In genomic region chr9:71269859-71270258, GRCh38 we compare ENCODE assay signal across 25 cellular contexts.
"Had no signal": no experiment of that assay in that cellular context is flagged by ENCODE, and none has a peak within 500 bp of the region (broad histone marks: within the 10 kb centered on the region; RNA-seq: fewer than 3 reads in every experiment).

No MANE protein-coding gene starts in this region.

- ATAC-seq: gastrocnemius medialis, heart left ventricle, left lobe of liver, natural killer cell, sciatic nerve had no signal

- H3K36me3 Mint-ChIP-seq: memory B cell, natural killer cell had no signal

- DNase-seq: colonic mucosa; effector CD8-positive, alpha-beta T cell; endodermal cell; gastrocnemius medialis; heart left ventricle; kidney; natural killer cell; nucleus accumbens; stimulated activated CD4-positive, alpha-beta T cell treated with anti-CD3 and anti-CD28 coated beads, Interleukin-12 subunit alpha, Interleukin-12 subunit beta, amount 100 ng/mL, for 4 hours; stimulated activated CD4-positive, alpha-beta T cell treated with anti-CD3 and anti-CD28 coated beads, Interleukin-1b, Interleukin-23, amount 100 ng/mL, for 48 hours; stimulated activated CD4-positive, alpha-beta T cell treated with anti-CD3 and anti-CD28 coated beads, Interleukin-4, amount 100 ng/mL, for 1 hour; stimulated activated CD8-positive, alpha-beta memory T cell treated with anti-CD3 and anti-CD28 coated beads, Interleukin-4, amount 100 ng/mL, for 48 hours; stimulated activated naive CD4-positive, alpha-beta T cell; stomach; thyroid gland; trophoblast cell had no signal

- H3K4me3 Mint-ChIP-seq: dendritic cell treated with granulocyte-macrophage colony-stimulating factor and Interleukin-4, amounts not matched to agents 40 ng/mL and 50 ng/mL, for 4 days; endodermal cell; memory B cell; natural killer cell had no signal

- H3K27me3 Mint-ChIP-seq: dendritic cell treated with granulocyte-macrophage colony-stimulating factor and Interleukin-4, amounts not matched to agents 40 ng/mL and 50 ng/mL, for 4 days had no signal

- H3K4me1 Mint-ChIP-seq: memory B cell, natural killer cell had no signal

- H3K9me3 Mint-ChIP-seq: dendritic cell treated with granulocyte-macrophage colony-stimulating factor and Interleukin-4, amounts not matched to agents 40 ng/mL and 50 ng/mL, for 4 days; endodermal cell; memory B cell had no signal

- H3K27ac Mint-ChIP-seq: dendritic cell treated with granulocyte-macrophage colony-stimulating factor and Interleukin-4, amounts not matched to agents 40 ng/mL and 50 ng/mL, for 4 days; endodermal cell; memory B cell; natural killer cell had no signal

- H3K4me3 ChIP-seq: colonic mucosa, gastrocnemius medialis, heart left ventricle, hepatocyte, lung, prostate gland, right atrium auricular region, smooth muscle cell, stomach, thyroid gland had no signal
